ENCODE assay signal across 9 cellular contexts in the genomic region with DNA sequence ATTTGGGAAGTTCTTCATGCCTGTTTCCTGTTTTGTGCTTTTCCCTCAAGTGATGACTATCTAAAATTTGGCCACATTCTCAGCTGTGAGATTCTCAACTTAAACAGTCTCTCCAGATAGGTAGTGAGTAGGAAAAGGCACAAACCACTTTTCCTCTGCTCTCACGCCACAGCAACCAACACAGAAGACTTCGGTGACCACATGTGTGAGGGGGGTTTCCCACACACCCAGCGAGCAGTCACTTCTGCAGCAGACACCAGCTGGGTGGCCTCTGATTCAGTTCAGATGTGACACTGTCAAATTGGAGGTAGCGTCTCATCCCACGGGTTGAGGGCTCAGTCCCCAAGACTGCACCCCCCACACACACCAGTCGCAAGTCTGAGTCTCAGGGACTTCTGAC. TPM values are rescaled to one million over a fixed set of nuclear protein-coding genes. Genes with fewer than 3 reads are reported as not detected.
DNase-seq lines count a peak whose midpoint lies in the region; ATAC-seq and TF ChIP-seq lines count a peak whose summit lies in the region.
"Had no signal": no experiment of that assay in that cellular context is flagged by ENCODE, and none has a peak within 500 bp of the region (broad histone marks: within the 10 kb centered on the region; RNA-seq: fewer than 3 reads in every experiment).

No MANE protein-coding gene starts in this region.

- H3K4me1 Mint-ChIP-seq in activated naive CD8-positive, alpha-beta T cell treated with anti-CD3 and anti-CD28 coated beads for 36 hours: peaks cover 18% of the 10 kb centered on the region

- H3K79me2 ChIP-seq in MM.1S (ENCODE audit: low read length) (no peaks in the 10 kb centered on the region), trophoblast cell (ENCODE audit: control insufficient read depth, insufficient read depth, low read length, poor library complexity) (no peaks in the 10 kb centered on the region)

- no peak overlapping the region for H4K8ac ChIP-seq in trophoblast cell (ENCODE audit: low read depth, low read length)

- no peak overlapping the region for H4K91ac ChIP-seq in trophoblast cell (ENCODE audit: low read depth, low read length)

- peak overlapping the region; percentile 25 to 81 (median 50); a peak in 21 of 22 replicates for H3K4me2 ChIP-seq in BLaER1 treated with 17β-estradiol and CSF1 and Interleukin-3, amounts not matched to agents 10 nM and 100 nM
- no peak overlapping the region for H3K4me2 ChIP-seq in MM.1S (ENCODE audit: low read depth, low read length)
- no peak overlapping the region for H3K4me2 ChIP-seq in trophoblast cell (ENCODE audit: low read length)

- H3K79me1 ChIP-seq in trophoblast cell (ENCODE audit: low read length): no peaks in the 10 kb centered on the region

- no peak overlapping the region for H3K4me3 Mint-ChIP-seq in activated naive CD8-positive, alpha-beta T cell treated with anti-CD3 and anti-CD28 coated beads for 36 hours
- H3K4me3 Mint-ChIP-seq: nephron had no signal

- H3K9me2 ChIP-seq in MM.1S (replicated peaks; ENCODE audit: insufficient read depth, low read length): no peaks in the 10 kb centered on the region

- no peak overlapping the region for H3K4me3 ChIP-seq in BLaER1 treated with 17β-estradiol and CSF1 and Interleukin-3, amounts not matched to agents 10 nM and 100 nM
- no peak overlapping the region for H3K4me3 ChIP-seq in MM.1S (ENCODE audit: low read length)
- H3K4me3 ChIP-seq in colonic mucosa: no peak overlapping the region
- H3K4me3 ChIP-seq in trophoblast cell (ENCODE audit: low read depth, low read length): no peak overlapping the region

- TF ChIP-seq CTCF in MM.1S (IDR thresholded peaks at IDR 0.05; ENCODE audit: low read length) (no peak), foreskin keratinocyte (conservative IDR thresholded peaks at IDR 0.05) (no peak), colonic mucosa (IDR thresholded peaks at IDR 0.05) (no peak)

- no peak overlapping the region for H3K4ac ChIP-seq in trophoblast cell (ENCODE audit: low read depth, low read length)

- H3K27me3 Mint-ChIP-seq in activated naive CD8-positive, alpha-beta T cell treated with anti-CD3 and anti-CD28 coated beads for 36 hours: peaks cover 51% of the 10 kb centered on the region

- no peak overlapping the region for H2AK5ac ChIP-seq in trophoblast cell (ENCODE audit: low read length)

- H3K27ac ChIP-seq in BLaER1 treated with 17β-estradiol and CSF1 and Interleukin-3, amounts not matched to agents 10 nM and 100 nM: peak overlapping the region in 3 of 11 experiments; percentile 15 to 25 (median 22); a peak in 3 of 22 replicates
- no peak overlapping the region for H3K27ac ChIP-seq in MM.1S (ENCODE audit: low read length)
- H3K27ac ChIP-seq in foreskin keratinocyte: no peak overlapping the region
- H3K27ac ChIP-seq in colonic mucosa: no peak overlapping the region
- no peak overlapping the region for H3K27ac ChIP-seq in trophoblast cell (ENCODE audit: low read depth, low read length)

- H3K9me3 Mint-ChIP-seq in activated naive CD8-positive, alpha-beta T cell treated with anti-CD3 and anti-CD28 coated beads for 36 hours: no peaks in the 10 kb centered on the region

- H2AFZ ChIP-seq in MM.1S (ENCODE audit: low read length) (no peak overlapping the region), trophoblast cell (ENCODE audit: insufficient read depth, low read length, poor library complexity) (no peak overlapping the region)

- no peak overlapping the region for H3K9ac ChIP-seq in BLaER1 treated with 17β-estradiol and CSF1 and Interleukin-3, amounts not matched to agents 10 nM and 100 nM
- H3K9ac ChIP-seq in MM.1S (ENCODE audit: low read length) (no peak overlapping the region), colonic mucosa (ENCODE audit: low read depth in 2 of 2, low read length in 2 of 2) (no peak overlapping the region), trophoblast cell (ENCODE audit: low read length) (no peak overlapping the region)

- no peaks in the 10 kb centered on the region for H3K9me3 ChIP-seq in BLaER1 treated with 17β-estradiol and CSF1 and Interleukin-3, amounts not matched to agents 10 nM and 100 nM (replicated peaks in 1 of 11)
- H3K9me3 ChIP-seq in MM.1S (replicated peaks; ENCODE audit: insufficient read depth, low read length): no peaks in the 10 kb centered on the region
- H3K9me3 ChIP-seq in colonic mucosa: no peaks in the 10 kb centered on the region
- no peaks in the 10 kb centered on the region for H3K9me3 ChIP-seq in trophoblast cell (ENCODE audit: insufficient read depth, low read depth, low read length)

- H3K27me3 ChIP-seq in BLaER1 treated with 17β-estradiol and CSF1 and Interleukin-3, amounts not matched to agents 10 nM and 100 nM: peaks cover 0 to 3% (median 0%) of the 10 kb centered on the region in 11 experiments; a peak in 3 of 22 replicates
- H3K27me3 ChIP-seq in MM.1S (replicated peaks; ENCODE audit: insufficient read depth, low read length): no peaks in the 10 kb centered on the region
- no peaks in the 10 kb centered on the region for H3K27me3 ChIP-seq in foreskin keratinocyte
- no peaks in the 10 kb centered on the region for H3K27me3 ChIP-seq in colonic mucosa
- H3K27me3 ChIP-seq in trophoblast cell (ENCODE audit: insufficient read depth, low read length): no peaks in the 10 kb centered on the region

- peak; percentile 67 for DNase-seq in MM.1S
- DNase-seq in activated naive CD8-positive, alpha-beta T cell treated with anti-CD3 and anti-CD28 coated beads for 36 hours: peak; percentile 79
- DNase-seq in foreskin keratinocyte: no peak
- no peak for DNase-seq in colonic mucosa
- DNase-seq in DMS 273 (lab: John Stamatoyannopoulos, UW; ENCODE audit: unreplicated experiment): no peak
- no peak for DNase-seq in trophoblast cell

- H2BK5ac ChIP-seq in trophoblast cell (ENCODE audit: low read depth, low read length, poor library complexity): no peak overlapping the region

- H3K23ac ChIP-seq in trophoblast cell (ENCODE audit: low read length): no peak overlapping the region

- H3K18ac ChIP-seq in trophoblast cell (ENCODE audit: low read length): no peak overlapping the region

- no peaks in the 10 kb centered on the region for H3K36me3 ChIP-seq in BLaER1 treated with 17β-estradiol and CSF1 and Interleukin-3, amounts not matched to agents 10 nM and 100 nM
- H3K36me3 ChIP-seq in MM.1S (replicated peaks; ENCODE audit: insufficient read depth, low read length): no peaks in the 10 kb centered on the region
- H3K36me3 ChIP-seq in colonic mucosa: no peaks in the 10 kb centered on the region
- H3K36me3 ChIP-seq in trophoblast cell (ENCODE audit: control insufficient read depth in 1 of 2, insufficient read depth in 2 of 2, low read length in 2 of 2): peaks cover 52 to 58% of the 10 kb centered on the region in 2 experiments

- ATAC-seq in GM21515 (IDR thresholded peaks at IDR 0.05; ENCODE audit: unreplicated experiment) (peak; percentile 97), foreskin keratinocyte (no peak)

- H2BK120ac ChIP-seq in trophoblast cell (ENCODE audit: insufficient read depth, low read length, poor library complexity): no peak overlapping the region

- no peaks in the 10 kb centered on the region for H3K36me3 Mint-ChIP-seq in activated naive CD8-positive, alpha-beta T cell treated with anti-CD3 and anti-CD28 coated beads for 36 hours

- peaks cover 16 to 30% (median 25%) of the 10 kb centered on the region in 10 experiments for H3K4me1 ChIP-seq in BLaER1 treated with 17β-estradiol and CSF1 and Interleukin-3, amounts not matched to agents 10 nM and 100 nM
- H3K4me1 ChIP-seq in MM.1S (ENCODE audit: low read length) (no peaks in the 10 kb centered on the region), foreskin keratinocyte (no peaks in the 10 kb centered on the region), colonic mucosa (no peaks in the 10 kb centered on the region), trophoblast cell (ENCODE audit: control insufficient read depth in 1 of 2, insufficient read depth in 2 of 2, low read length in 2 of 2) (peaks cover 0 to 2% of the 10 kb centered on the region in 2 experiments)

- no CpG with 5 or more reads among the region's 6 CpGs for WGBS in trophoblast cell (ENCODE audit: extremely low coverage, insufficient coverage, insufficient read length)

- intact Hi-C loops in colonic mucosa (cut with DNase I): no loop called here

- H3K27ac Mint-ChIP-seq in activated naive CD8-positive, alpha-beta T cell treated with anti-CD3 and anti-CD28 coated beads for 36 hours: peak overlapping the region; percentile 80
- H3K27ac Mint-ChIP-seq: nephron had no signal

- H3K14ac ChIP-seq in trophoblast cell (ENCODE audit: low read length): no peak overlapping the region

- H2BK12ac ChIP-seq in trophoblast cell (ENCODE audit: low read length): no peak overlapping the region

- H4K12ac ChIP-seq in trophoblast cell (ENCODE audit: low read depth, low read length): no peak overlapping the region

- no peaks in the 10 kb centered on the region for H3F3A ChIP-seq in MM.1S (ENCODE audit: insufficient read depth, low read length)

- H4K20me1 ChIP-seq in BLaER1 treated with 17β-estradiol and CSF1 and Interleukin-3, amounts not matched to agents 10 nM and 100 nM: no peaks in the 10 kb centered on the region; a peak in 1 of 22 replicates
- H4K20me1 ChIP-seq in MM.1S (ENCODE audit: insufficient read depth, low read length): no peaks in the 10 kb centered on the region

RNA-seq across cellular contexts. Expression of gene CLDN34, which starts 25.1 kb away (rescaled TPM):
- total RNA-seq in activated naive CD8-positive, alpha-beta T cell treated with anti-CD3 and anti-CD28 coated beads for 36 hours: not detected
- not detected in 2 replicates for total RNA-seq in foreskin keratinocyte
- 0.09 TPM in 1 of 2 replicates, not detected in the other for polyA plus RNA-seq in foreskin keratinocyte
- total RNA-seq in colonic mucosa: under 1 TPM; 0.24 to 0.27 TPM
- 0.16 and 0.22 TPM in 2 replicates for polyA plus RNA-seq in trophoblast cell (2013)

Comparison
In these comparisons a context has a peak if more than half of its experiments do, and no peak if none do; other contexts are left out.
1. H3K4me2 ChIP-seq: peak in BLaER1 treated with 17β-estradiol and CSF1 and Interleukin-3, amounts not matched to agents 10 nM and 100 nM (11 of 11); none in MM.1S (single experiment) and trophoblast cell (single experiment).
2. DNase-seq: peak in MM.1S (single experiment) and activated naive CD8-positive, alpha-beta T cell treated with anti-CD3 and anti-CD28 coated beads for 36 hours (single experiment); none in foreskin keratinocyte (0 of 2), colonic mucosa (single experiment), DMS 273 (single experiment) and trophoblast cell (0 of 2).